1 cellular context compared by ENCODE assay signal in the genomic region with DNA sequence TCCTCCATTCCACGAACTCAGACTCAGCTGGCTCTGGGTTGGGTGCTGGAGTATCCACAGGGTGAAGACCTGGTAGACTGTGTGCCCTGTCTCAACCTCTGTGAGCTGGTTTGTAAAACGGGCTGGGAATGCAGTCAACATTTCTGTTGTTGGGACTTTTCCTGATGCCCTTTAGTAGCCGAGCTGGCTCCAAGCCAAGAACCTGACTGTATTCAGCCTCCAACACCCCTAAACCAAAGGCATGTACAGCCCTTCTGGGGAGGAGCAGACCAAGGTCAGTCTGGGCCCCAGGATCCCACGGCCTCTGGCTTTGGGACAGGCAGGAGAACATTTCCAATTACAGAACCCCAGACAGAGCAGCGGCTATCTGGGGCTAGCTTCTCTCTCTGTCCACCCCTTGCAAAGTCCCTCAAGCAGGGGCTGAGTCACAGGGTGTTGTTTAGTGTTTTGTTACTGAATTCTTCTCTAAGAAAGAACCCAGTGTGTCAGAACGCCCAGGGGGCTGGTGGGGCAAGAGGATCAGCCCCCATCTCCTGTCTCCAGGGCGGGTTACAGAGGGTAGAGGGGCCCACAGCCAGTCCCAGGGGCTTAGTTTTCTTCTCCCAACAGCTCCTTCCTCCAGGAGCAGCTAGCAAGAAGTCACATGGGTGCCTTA.
TF ChIP-seq lines count a peak whose summit lies in the region.

No MANE protein-coding gene starts in this region.

TF ChIP-seq in H1, 55 proteins besides CTCF, POLR2A, EP300 and RAD21 (continued from another document):
- TF ChIP-seq, protein P1, sequence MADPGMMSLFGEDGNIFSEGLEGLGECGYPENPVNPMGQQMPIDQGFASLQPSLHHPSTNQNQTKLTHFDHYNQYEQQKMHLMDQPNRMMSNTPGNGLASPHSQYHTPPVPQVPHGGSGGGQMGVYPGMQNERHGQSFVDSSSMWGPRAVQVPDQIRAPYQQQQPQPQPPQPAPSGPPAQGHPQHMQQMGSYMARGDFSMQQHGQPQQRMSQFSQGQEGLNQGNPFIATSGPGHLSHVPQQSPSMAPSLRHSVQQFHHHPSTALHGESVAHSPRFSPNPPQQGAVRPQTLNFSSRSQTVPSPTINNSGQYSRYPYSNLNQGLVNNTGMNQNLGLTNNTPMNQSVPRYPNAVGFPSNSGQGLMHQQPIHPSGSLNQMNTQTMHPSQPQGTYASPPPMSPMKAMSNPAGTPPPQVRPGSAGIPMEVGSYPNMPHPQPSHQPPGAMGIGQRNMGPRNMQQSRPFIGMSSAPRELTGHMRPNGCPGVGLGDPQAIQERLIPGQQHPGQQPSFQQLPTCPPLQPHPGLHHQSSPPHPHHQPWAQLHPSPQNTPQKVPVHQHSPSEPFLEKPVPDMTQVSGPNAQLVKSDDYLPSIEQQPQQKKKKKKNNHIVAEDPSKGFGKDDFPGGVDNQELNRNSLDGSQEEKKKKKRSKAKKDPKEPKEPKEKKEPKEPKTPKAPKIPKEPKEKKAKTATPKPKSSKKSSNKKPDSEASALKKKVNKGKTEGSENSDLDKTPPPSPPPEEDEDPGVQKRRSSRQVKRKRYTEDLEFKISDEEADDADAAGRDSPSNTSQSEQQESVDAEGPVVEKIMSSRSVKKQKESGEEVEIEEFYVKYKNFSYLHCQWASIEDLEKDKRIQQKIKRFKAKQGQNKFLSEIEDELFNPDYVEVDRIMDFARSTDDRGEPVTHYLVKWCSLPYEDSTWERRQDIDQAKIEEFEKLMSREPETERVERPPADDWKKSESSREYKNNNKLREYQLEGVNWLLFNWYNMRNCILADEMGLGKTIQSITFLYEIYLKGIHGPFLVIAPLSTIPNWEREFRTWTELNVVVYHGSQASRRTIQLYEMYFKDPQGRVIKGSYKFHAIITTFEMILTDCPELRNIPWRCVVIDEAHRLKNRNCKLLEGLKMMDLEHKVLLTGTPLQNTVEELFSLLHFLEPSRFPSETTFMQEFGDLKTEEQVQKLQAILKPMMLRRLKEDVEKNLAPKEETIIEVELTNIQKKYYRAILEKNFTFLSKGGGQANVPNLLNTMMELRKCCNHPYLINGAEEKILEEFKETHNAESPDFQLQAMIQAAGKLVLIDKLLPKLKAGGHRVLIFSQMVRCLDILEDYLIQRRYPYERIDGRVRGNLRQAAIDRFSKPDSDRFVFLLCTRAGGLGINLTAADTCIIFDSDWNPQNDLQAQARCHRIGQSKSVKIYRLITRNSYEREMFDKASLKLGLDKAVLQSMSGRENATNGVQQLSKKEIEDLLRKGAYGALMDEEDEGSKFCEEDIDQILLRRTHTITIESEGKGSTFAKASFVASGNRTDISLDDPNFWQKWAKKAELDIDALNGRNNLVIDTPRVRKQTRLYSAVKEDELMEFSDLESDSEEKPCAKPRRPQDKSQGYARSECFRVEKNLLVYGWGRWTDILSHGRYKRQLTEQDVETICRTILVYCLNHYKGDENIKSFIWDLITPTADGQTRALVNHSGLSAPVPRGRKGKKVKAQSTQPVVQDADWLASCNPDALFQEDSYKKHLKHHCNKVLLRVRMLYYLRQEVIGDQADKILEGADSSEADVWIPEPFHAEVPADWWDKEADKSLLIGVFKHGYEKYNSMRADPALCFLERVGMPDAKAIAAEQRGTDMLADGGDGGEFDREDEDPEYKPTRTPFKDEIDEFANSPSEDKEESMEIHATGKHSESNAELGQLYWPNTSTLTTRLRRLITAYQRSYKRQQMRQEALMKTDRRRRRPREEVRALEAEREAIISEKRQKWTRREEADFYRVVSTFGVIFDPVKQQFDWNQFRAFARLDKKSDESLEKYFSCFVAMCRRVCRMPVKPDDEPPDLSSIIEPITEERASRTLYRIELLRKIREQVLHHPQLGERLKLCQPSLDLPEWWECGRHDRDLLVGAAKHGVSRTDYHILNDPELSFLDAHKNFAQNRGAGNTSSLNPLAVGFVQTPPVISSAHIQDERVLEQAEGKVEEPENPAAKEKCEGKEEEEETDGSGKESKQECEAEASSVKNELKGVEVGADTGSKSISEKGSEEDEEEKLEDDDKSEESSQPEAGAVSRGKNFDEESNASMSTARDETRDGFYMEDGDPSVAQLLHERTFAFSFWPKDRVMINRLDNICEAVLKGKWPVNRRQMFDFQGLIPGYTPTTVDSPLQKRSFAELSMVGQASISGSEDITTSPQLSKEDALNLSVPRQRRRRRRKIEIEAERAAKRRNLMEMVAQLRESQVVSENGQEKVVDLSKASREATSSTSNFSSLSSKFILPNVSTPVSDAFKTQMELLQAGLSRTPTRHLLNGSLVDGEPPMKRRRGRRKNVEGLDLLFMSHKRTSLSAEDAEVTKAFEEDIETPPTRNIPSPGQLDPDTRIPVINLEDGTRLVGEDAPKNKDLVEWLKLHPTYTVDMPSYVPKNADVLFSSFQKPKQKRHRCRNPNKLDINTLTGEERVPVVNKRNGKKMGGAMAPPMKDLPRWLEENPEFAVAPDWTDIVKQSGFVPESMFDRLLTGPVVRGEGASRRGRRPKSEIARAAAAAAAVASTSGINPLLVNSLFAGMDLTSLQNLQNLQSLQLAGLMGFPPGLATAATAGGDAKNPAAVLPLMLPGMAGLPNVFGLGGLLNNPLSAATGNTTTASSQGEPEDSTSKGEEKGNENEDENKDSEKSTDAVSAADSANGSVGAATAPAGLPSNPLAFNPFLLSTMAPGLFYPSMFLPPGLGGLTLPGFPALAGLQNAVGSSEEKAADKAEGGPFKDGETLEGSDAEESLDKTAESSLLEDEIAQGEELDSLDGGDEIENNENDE (IDR thresholded peaks at IDR 0.05; ENCODE audit: insufficient replicate concordance, low read length) = no peak
- TF ChIP-seq SP2 (IDR thresholded peaks at IDR 0.05; ENCODE audit: low read length) (no peak), BACH1 (IDR thresholded peaks at IDR 0.05; ENCODE audit: low read length) (no peak), RBBP5 (IDR thresholded peaks at IDR 0.05; ENCODE audit: borderline replicate concordance, low read depth, low read length) (no peak), GABPA (IDR thresholded peaks at IDR 0.05; ENCODE audit: borderline replicate concordance, insufficient read depth, low read length) (no peak), BCL11A (IDR thresholded peaks at IDR 0.05; ENCODE audit: low read depth in 2 of 2, low read length in 2 of 2) (no peak), CHD1 (IDR thresholded peaks at IDR 0.05; ENCODE audit: low read depth, low read length) (no peak), SP1 (IDR thresholded peaks at IDR 0.05; ENCODE audit: low read depth, low read length) (no peak)
- TF ChIP-seq, protein P2, sequence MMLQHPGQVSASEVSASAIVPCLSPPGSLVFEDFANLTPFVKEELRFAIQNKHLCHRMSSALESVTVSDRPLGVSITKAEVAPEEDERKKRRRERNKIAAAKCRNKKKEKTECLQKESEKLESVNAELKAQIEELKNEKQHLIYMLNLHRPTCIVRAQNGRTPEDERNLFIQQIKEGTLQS (IDR thresholded peaks at IDR 0.05; ENCODE audit: insufficient read depth, low read depth, low read length) = no peak
